8 cellular contexts compared by ENCODE assay signal in the genomic region with DNA sequence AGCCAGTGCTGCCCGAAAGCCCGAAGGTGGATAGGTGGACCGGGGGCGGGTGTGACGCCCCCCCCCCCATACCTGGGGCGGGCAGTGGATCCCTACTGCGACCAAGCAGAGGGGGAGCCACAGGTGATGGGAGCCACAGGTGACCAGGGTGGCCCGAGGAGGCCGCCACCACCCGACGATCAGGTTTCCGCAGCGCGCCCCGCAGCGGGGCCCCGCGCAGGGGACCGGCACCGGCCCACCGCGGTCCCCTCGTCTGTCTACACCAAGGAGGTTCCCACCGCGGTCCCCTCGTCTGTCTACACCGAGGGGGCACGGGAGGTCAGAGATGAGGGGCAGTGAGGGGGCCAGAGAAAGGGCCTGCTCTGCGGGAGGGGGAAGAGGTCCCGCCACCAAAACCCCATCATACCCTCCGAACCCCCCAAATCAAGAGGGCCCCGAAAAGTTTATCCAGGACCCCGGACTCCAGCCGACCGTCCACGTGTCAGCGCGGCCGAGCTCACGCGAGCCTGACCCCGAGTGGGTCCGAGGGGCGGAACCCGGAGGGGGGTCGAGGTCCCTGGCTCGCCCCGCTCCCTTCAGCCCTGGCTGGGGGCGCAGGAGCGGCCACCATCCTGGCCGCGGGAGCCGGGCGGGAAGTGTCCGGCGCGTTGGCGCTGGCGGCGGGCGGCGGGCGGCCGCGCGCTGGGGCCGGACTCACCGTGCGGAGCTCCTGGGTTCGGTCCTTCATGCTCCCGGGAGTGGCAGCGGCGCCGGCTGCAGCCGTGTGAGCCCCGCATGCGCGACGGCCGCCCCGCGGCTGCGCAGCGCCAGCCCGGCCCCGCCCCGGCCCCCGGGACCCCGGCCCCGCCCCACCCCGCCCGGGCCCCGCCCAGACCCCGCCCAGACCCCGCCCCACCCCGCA. TPM values are rescaled to one million over a fixed set of nuclear protein-coding genes. Genes with fewer than 3 reads are reported as not detected.
DNase-seq lines count a peak whose midpoint lies in the region; ATAC-seq and TF ChIP-seq lines count a peak whose summit lies in the region.

Gene STX1A (minus strand): TSS at position 765 of the 901 bp plus-strand sequence. CDS start 38 bp downstream, at position 727.

- H2BK120ac ChIP-seq in trophoblast cell (ENCODE audit: insufficient read depth, low read length, poor library complexity), result peak within 1 kb of the TSS; percentile 69

- H4K12ac ChIP-seq in trophoblast cell (ENCODE audit: low read depth, low read length), result peak within 1 kb of the TSS; percentile 82

- H3K4me3 Mint-ChIP-seq in activated naive CD8-positive, alpha-beta T cell, result peak within 1 kb of the TSS; percentile 89

- peak within 1 kb of the TSS; percentile 93 for H2AFZ ChIP-seq in trophoblast cell (ENCODE audit: insufficient read depth, low read length, poor library complexity)

- peak within 1 kb of the TSS; percentile 95 for H4K8ac ChIP-seq in trophoblast cell (ENCODE audit: low read depth, low read length)

- peak; percentile 77 for DNase-seq in CD1c-positive myeloid dendritic cell (ENCODE audit: extremely low spot score)
- no peak for DNase-seq in HT1080 (ENCODE audit: low read depth)
- DNase-seq in SK-N-DZ (ENCODE audit: low spot score), result peak; percentile 49
- DNase-seq in head of caudate nucleus, result peak in 40 of 42 donors; percentile 47 to 85 (median 67)
- DNase-seq in trophoblast cell, result peak; percentile 54 to 78
- peak in 1 of 2 donors; percentile 77 for DNase-seq in uterus

- H2AK5ac ChIP-seq in trophoblast cell (ENCODE audit: low read length), result peak within 1 kb of the TSS; percentile 44

- peak within 1 kb of the TSS; percentile 88 for H3K9ac ChIP-seq in trophoblast cell (ENCODE audit: low read length)

- H3K27me3 ChIP-seq in trophoblast cell (ENCODE audit: insufficient read depth, low read length) (peaks cover 5% of the 10 kb centered on the region), uterus (no peaks in the 10 kb centered on the region)

- peak within 1 kb of the TSS; percentile 96 for H3K4me2 ChIP-seq in trophoblast cell (ENCODE audit: low read length)

- peaks cover 3% of the 10 kb centered on the region for H3K79me1 ChIP-seq in trophoblast cell (ENCODE audit: low read length)

- peak in 1 of 2 donors; percentile 66 for TF ChIP-seq POLR2A in uterus (IDR thresholded peaks at IDR 0.05)

- peak within 1 kb of the TSS; percentile 95 for H3K14ac ChIP-seq in trophoblast cell (ENCODE audit: low read length)

- H3K18ac ChIP-seq in trophoblast cell (ENCODE audit: low read length), result peak within 1 kb of the TSS; percentile 89

- H3K36me3 ChIP-seq in trophoblast cell (ENCODE audit: control insufficient read depth in 1 of 2, insufficient read depth in 2 of 2, low read length in 2 of 2) (no peaks in the 10 kb centered on the region), uterus (no peaks in the 10 kb centered on the region)

- peak within 1 kb of the TSS; percentile 92 for H4K91ac ChIP-seq in trophoblast cell (ENCODE audit: low read depth, low read length)

- no CpG with 5 or more reads among the region's 96 CpGs for WGBS in trophoblast cell (ENCODE audit: extremely low coverage, insufficient coverage, insufficient read length)

- H3K9me3 Mint-ChIP-seq in activated naive CD8-positive, alpha-beta T cell (ENCODE audit: low read depth), result no peaks in the 10 kb centered on the region

- H3K27ac Mint-ChIP-seq in activated naive CD8-positive, alpha-beta T cell, result peak within 1 kb of the TSS; percentile 22

- no peak within 1 kb of the TSS for H2BK5ac ChIP-seq in trophoblast cell (ENCODE audit: low read depth, low read length, poor library complexity)

- intact Hi-C loops in head of caudate nucleus (cut with DNase I) (loop anchor here (5.0 to 10.0 kb wide), 2 partner anchors 37 to 144 kb away; partner anchors contain the start of genes BUD23, DNAJC30 and TBL2), uterus (cut with DNase I; ENCODE audit: low total_unique reads) (no loop called here)

- H3K4me3 ChIP-seq in trophoblast cell (ENCODE audit: low read depth, low read length), result peak within 1 kb of the TSS; percentile 81
- H3K4me3 ChIP-seq in uterus, result peak within 1 kb of the TSS; percentile 49 to 70

- no peak within 1 kb of the TSS for H3K23ac ChIP-seq in trophoblast cell (ENCODE audit: low read length)

- H3K4me1 ChIP-seq in trophoblast cell (ENCODE audit: control insufficient read depth in 1 of 2, insufficient read depth in 2 of 2, low read length in 2 of 2) (peaks cover 10 to 19% of the 10 kb centered on the region in 2 experiments), uterus (peaks cover 0 to 12% of the 10 kb centered on the region in 2 donors)

- no peaks in the 10 kb centered on the region for H3K9me3 ChIP-seq in trophoblast cell (ENCODE audit: insufficient read depth, low read depth, low read length)
- no peaks in the 10 kb centered on the region for H3K9me3 ChIP-seq in uterus

- H3K4me1 Mint-ChIP-seq in activated naive CD8-positive, alpha-beta T cell (ENCODE audit: low read depth), result peaks cover 29% of the 10 kb centered on the region

- no peak within 1 kb of the TSS for H3K27ac ChIP-seq in trophoblast cell (ENCODE audit: low read depth, low read length)
- peak within 1 kb of the TSS; percentile 47 to 51 for H3K27ac ChIP-seq in uterus

- peaks cover 2% of the 10 kb centered on the region for H3K36me3 Mint-ChIP-seq in activated naive CD8-positive, alpha-beta T cell

- TF ChIP-seq CTCF in uterus (IDR thresholded peaks at IDR 0.05), result no peak

- H3K4ac ChIP-seq in trophoblast cell (ENCODE audit: low read depth, low read length), result peak within 1 kb of the TSS; percentile 37

- peak; percentile 57 for ATAC-seq in GM19395 (IDR thresholded peaks at IDR 0.05; ENCODE audit: unreplicated experiment)

- H3K79me2 ChIP-seq in trophoblast cell (ENCODE audit: control insufficient read depth, insufficient read depth, low read length, poor library complexity), result peaks cover 2% of the 10 kb centered on the region

- no peak within 1 kb of the TSS for H2BK12ac ChIP-seq in trophoblast cell (ENCODE audit: low read length)

- H3K27me3 Mint-ChIP-seq in activated naive CD8-positive, alpha-beta T cell, result no peaks in the 10 kb centered on the region

RNA-seq across cellular contexts. Expression of gene STX1A, which starts in this region (rescaled TPM):
- total RNA-seq in HT1080 (2014; rRNA removed; shearing (Covaris generic)), result 51.6 and 69.7 TPM in 2 replicates
- polyA plus RNA-seq in HT1080 (2015; cell fraction: cytosol; rRNA removed), result 79.7 and 82.4 TPM in 2 replicates
- 419 and 468 TPM in 2 replicates for polyA plus RNA-seq in HT1080 (2015; cell fraction: nucleus; rRNA removed)
- polyA plus RNA-seq in SK-N-DZ (2014; cell fraction: cytosol; rRNA removed), result 21.1 and 30.9 TPM in 2 replicates
- polyA plus RNA-seq in SK-N-DZ (2014; cell fraction: nucleus; rRNA removed), result 120 and 134 TPM in 2 replicates
- 6.4 and 6.6 TPM in 2 replicates for polyA plus RNA-seq in trophoblast cell (2013)
- 10 to 100 TPM in 2 of 4 donors, 1 to 10 TPM in 2; 2.3 to 19.1 (median 11.0) TPM for total RNA-seq in uterus
